Comparison of ENCODE assay signal across 30 cellular contexts in genomic region chr2:106812377-106812776, GRCh38.
DNase-seq lines count a peak whose midpoint lies in the region; ATAC-seq, FAIRE-seq and TF ChIP-seq lines count a peak whose summit lies in the region.
"Had no signal": no experiment of that assay in that cellular context is flagged by ENCODE, and none has a peak within 500 bp of the region (broad histone marks: within the 10 kb centered on the region; RNA-seq: fewer than 3 reads in every experiment).

No MANE protein-coding gene starts in this region.

- peak; percentile 89 for ATAC-seq in SK-N-SH treated with all-trans-retinoic acid at 6 μM for 48 hours
- no peak for ATAC-seq in GM21390 (IDR thresholded peaks at IDR 0.05; ENCODE audit: unreplicated experiment)
- no peak for ATAC-seq in GM21515 (IDR thresholded peaks at IDR 0.05; ENCODE audit: unreplicated experiment)
- no peak for ATAC-seq in pancreas
- ATAC-seq: activated CD8-positive, alpha-beta T cell treated with anti-CD3 and anti-CD28 coated beads for 36 hours; lower lobe of right lung; natural killer cell treated with Interleukin-12 subunit alpha and Interleukin-12 subunit beta and Interleukin-15 and Interleukin-18, amount 100 ng/mL, for 72 hours had no signal

- H3K4me1 ChIP-seq in smooth muscle cell (ENCODE audit: low read depth) (no peaks in the 10 kb centered on the region), pancreas (no peaks in the 10 kb centered on the region)
- H3K4me1 ChIP-seq: breast epithelium, esophagus squamous epithelium, lower lobe of right lung had no signal

- no peak overlapping the region for H3K4me3 ChIP-seq in fibroblast of villous mesenchyme (ENCODE audit: low read depth, low read length)
- no peak overlapping the region for H3K4me3 ChIP-seq in smooth muscle cell
- H3K4me3 ChIP-seq in pancreas, result no peak overlapping the region
- no peak overlapping the region for H3K4me3 ChIP-seq in H7 (ENCODE audit: insufficient read depth, low read depth, low read length)
- H3K4me3 ChIP-seq: breast epithelium, esophagus squamous epithelium, lower lobe of right lung, ovary, SK-N-MC had no signal

- no peak for FAIRE-seq in pancreas (lab: Jason Lieb, UNC)
- FAIRE-seq: islet of Langerhans, RCC 7860 had no signal

- WGBS in smooth muscle cell (ENCODE audit: low lambda C conversion rate), result 27% methylated on average over 4 of the region's 4 CpGs
- WGBS in pancreas, 2 donors, result 76% methylated on average over 4 of the region's 4 CpGs

- DNase-seq in astrocyte of the hippocampus (ENCODE audit: low read depth, low spot score) (peak; percentile 47), fibroblast of villous mesenchyme (ENCODE audit: low read depth) (peak; percentile 42), smooth muscle cell (lab: John Stamatoyannopoulos, UW; ENCODE audit: unreplicated experiment) (no peak), pancreas (no peak), H7 (no peak)
- DNase-seq: activated CD4-positive, CD25-positive, alpha-beta regulatory T cell treated with anti-CD3 and anti-CD28 coated beads, Interleukin-2, amount 50 U/mL, for 72 hours; activated CD8-positive, alpha-beta T cell treated with anti-CD3 and anti-CD28 coated beads for 36 hours; Calu3; cortex of kidney; endodermal cell; esophagus squamous epithelium; lower lobe of right lung; NCI-H1417; NCI-H2029 treated with DMSO at 0.1 percent for 48 hours; NCI-H2227 treated with DMSO at 0.1 percent for 48 hours; NCI-H69; retina; stimulated activated CD4-positive, alpha-beta T cell treated with anti-CD3 and anti-CD28 coated beads, Interleukin-2, amount 100 ng/mL, for 48 hours; T-helper 2 cell had no signal

- H3F3A ChIP-seq in smooth muscle cell (ENCODE audit: low read depth), result peaks cover 7% of the 10 kb centered on the region

- H3K4me2 ChIP-seq in smooth muscle cell, result peak overlapping the region; percentile 60
- H3K4me2 ChIP-seq: KMS-11 had no signal

- H3K9me3 ChIP-seq in smooth muscle cell (replicated peaks; ENCODE audit: low read depth), result no peaks in the 10 kb centered on the region
- no peaks in the 10 kb centered on the region for H3K9me3 ChIP-seq in pancreas
- H3K9me3 ChIP-seq: breast epithelium, esophagus squamous epithelium, lower lobe of right lung, ovary had no signal

- intact Hi-C loops in pancreas (cut with DNase I), result no loop called here

- H3K27ac ChIP-seq in smooth muscle cell (ENCODE audit: low read depth), result peak overlapping the region; percentile 56
- no peak overlapping the region for H3K27ac ChIP-seq in pancreas
- H3K27ac ChIP-seq: breast epithelium, C4-2B, esophagus squamous epithelium, KMS-11, lower lobe of right lung, SK-N-MC had no signal

- H3K79me2 ChIP-seq in smooth muscle cell (ENCODE audit: low read depth), result peaks cover 5% of the 10 kb centered on the region

- H4K20me1 ChIP-seq in smooth muscle cell (ENCODE audit: low read depth), result no peaks in the 10 kb centered on the region

- no peak for TF ChIP-seq CTCF in fibroblast of villous mesenchyme (IDR thresholded peaks at IDR 0.05; ENCODE audit: insufficient read depth, low read depth, low read length)
- TF ChIP-seq CTCF in smooth muscle cell (IDR thresholded peaks at IDR 0.05; ENCODE audit: borderline replicate concordance, insufficient read depth, poor library complexity, severe bottlenecking), result no peak
- TF ChIP-seq CTCF in pancreas (IDR thresholded peaks at IDR 0.05), result no peak

- no peak overlapping the region for H2AFZ ChIP-seq in smooth muscle cell (ENCODE audit: low read depth)

- H3K27me3 ChIP-seq in smooth muscle cell (ENCODE audit: low read depth) (no peaks in the 10 kb centered on the region), pancreas (no peaks in the 10 kb centered on the region), H7 (ENCODE audit: control insufficient read depth, insufficient read depth, low read length) (no peaks in the 10 kb centered on the region)
- H3K27me3 ChIP-seq: breast epithelium, esophagus squamous epithelium, ovary had no signal

- no peak overlapping the region for H3K9ac ChIP-seq in smooth muscle cell (ENCODE audit: low read depth)
- H3K9ac ChIP-seq: KMS-11 had no signal

- H3K36me3 ChIP-seq in smooth muscle cell (ENCODE audit: low read depth), result no peaks in the 10 kb centered on the region
- no peaks in the 10 kb centered on the region for H3K36me3 ChIP-seq in pancreas
- H3K36me3 ChIP-seq in H7 (replicated peaks; ENCODE audit: control insufficient read depth, insufficient read depth, low read length), result no peaks in the 10 kb centered on the region; the same call in 1 of the 2 replicates
- H3K36me3 ChIP-seq: breast epithelium, esophagus squamous epithelium, lower lobe of right lung, ovary had no signal

TF ChIP-seq in SK-N-SH treated with all-trans-retinoic acid at 6 μM for 48 hours, 23 proteins besides CTCF, POLR2A, EP300 and RAD21:
- TF ChIP-seq SNAI2 (CRISPR knock-in tag; IDR thresholded peaks at IDR 0.05) (no peak), TSHZ2 (CRISPR knock-in tag; IDR thresholded peaks at IDR 0.05) (no peak), CSRNP3 (CRISPR knock-in tag; IDR thresholded peaks at IDR 0.05) (no peak), ZC3H10 (CRISPR knock-in tag; IDR thresholded peaks at IDR 0.05) (no peak), TCF4 (CRISPR knock-in tag; IDR thresholded peaks at IDR 0.05; ENCODE audit: borderline replicate concordance) (no peak), ESRRG (CRISPR knock-in tag; IDR thresholded peaks at IDR 0.05) (no peak), ZFP3 (CRISPR knock-in tag; IDR thresholded peaks at IDR 0.05) (no peak), CSDC2 (CRISPR knock-in tag; IDR thresholded peaks at IDR 0.05) (no peak)
TF ChIP-seq in SK-N-SH treated with all-trans-retinoic acid at 6 μM for 48 hours: peak in this region for 0.

Comparison
In these comparisons a context has a peak if more than half of its experiments do, and no peak if none do; other contexts are left out.
1. DNase-seq: peak in astrocyte of the hippocampus (single experiment) and fibroblast of villous mesenchyme (single experiment); none in smooth muscle cell (single experiment), pancreas (0 of 6) and H7 (single experiment).